10 cellular contexts compared by ENCODE assay signal in genomic region chr2:160061533-160062282, GRCh38. TPM values are rescaled to one million over a fixed set of nuclear protein-coding genes. Genes with fewer than 3 reads are reported as not detected.
DNase-seq lines count a peak whose midpoint lies in the region; ATAC-seq and TF ChIP-seq lines count a peak whose summit lies in the region.
"Had no signal": no experiment of that assay in that cellular context is flagged by ENCODE, and none has a peak within 500 bp of the region (broad histone marks: within the 10 kb centered on the region; RNA-seq: fewer than 3 reads in every experiment).

No MANE protein-coding gene starts in this region.

- 28 to 32% methylated on average over 41 to 45 of the region's 45 CpGs for WGBS in esophagus, 2 donors

- no peak overlapping the region for H3K27ac Mint-ChIP-seq in activated naive CD4-positive, alpha-beta T cell treated with anti-CD3 and anti-CD28 coated beads, Interleukin-2, amount 10 ng/mL, durations not matched to agents 7 days and 5 days
- H3K27ac Mint-ChIP-seq in naive thymus-derived CD4-positive, alpha-beta T cell, result no peak overlapping the region
- H3K27ac Mint-ChIP-seq: CD4-positive, CD25-positive, alpha-beta regulatory T cell; memory B cell had no signal

- H3K4me1 Mint-ChIP-seq in activated naive CD4-positive, alpha-beta T cell treated with anti-CD3 and anti-CD28 coated beads, Interleukin-2, amount 10 ng/mL, durations not matched to agents 7 days and 5 days, result peaks cover 7% of the 10 kb centered on the region
- peaks cover 4 to 11% (median 8%) of the 10 kb centered on the region in 7 donors for H3K4me1 Mint-ChIP-seq in naive thymus-derived CD4-positive, alpha-beta T cell

- ATAC-seq in naive thymus-derived CD4-positive, alpha-beta T cell, result no peak
- no peak for ATAC-seq in GM19397 (IDR thresholded peaks at IDR 0.05; ENCODE audit: unreplicated experiment)

- H3K36me3 ChIP-seq in esophagus (ENCODE audit: control insufficient read depth in 2 of 2, insufficient read depth in 2 of 2, low read length in 1 of 2) (no peaks in the 10 kb centered on the region), uterus (no peaks in the 10 kb centered on the region)
- no peaks in the 10 kb centered on the region for H3K36me3 ChIP-seq in naive thymus-derived CD4-positive, alpha-beta T cell (ENCODE audit: control insufficient read depth in 2 of 3, insufficient read depth in 3 of 3, low read length in 3 of 3)

- no peak for DNase-seq in activated naive CD4-positive, alpha-beta T cell treated with anti-CD3 and anti-CD28 coated beads, Interleukin-2, amount 10 ng/mL, durations not matched to agents 7 days and 5 days
- DNase-seq in activated naive CD4-positive, alpha-beta T cell (lab: John Stamatoyannopoulos, UW), result no peak
- DNase-seq in naive thymus-derived CD4-positive, alpha-beta T cell, result no peak
- DNase-seq in uterus (peak; percentile 34 to 36), GF-D8 (lab: John Stamatoyannopoulos, UW) (no peak), DMS 273 (lab: John Stamatoyannopoulos, UW; ENCODE audit: unreplicated experiment) (no peak)
- DNase-seq: CD4-positive, CD25-positive, alpha-beta regulatory T cell had no signal

- no peak for TF ChIP-seq CTCF in uterus (IDR thresholded peaks at IDR 0.05)

- no peaks in the 10 kb centered on the region for H3K9me3 ChIP-seq in esophagus (ENCODE audit: control insufficient read depth in 2 of 2, insufficient read depth in 1 of 2, low read depth in 1 of 2, low read length in 1 of 2)
- H3K9me3 ChIP-seq in naive thymus-derived CD4-positive, alpha-beta T cell (ENCODE audit: control insufficient read depth in 2 of 3, low read length in 3 of 3), result no peaks in the 10 kb centered on the region
- no peaks in the 10 kb centered on the region for H3K9me3 ChIP-seq in uterus

- POLR2A ChIA-PET in naive thymus-derived CD4-positive, alpha-beta T cell (lab: Charles Lee), result no interaction called here

- H3K4me3 Mint-ChIP-seq in activated naive CD4-positive, alpha-beta T cell treated with anti-CD3 and anti-CD28 coated beads, Interleukin-2, amount 10 ng/mL, durations not matched to agents 7 days and 5 days, result peak overlapping the region; percentile 49
- peak overlapping the region in 8 of 10 donors; percentile 45 to 81 (median 64) for H3K4me3 Mint-ChIP-seq in naive thymus-derived CD4-positive, alpha-beta T cell

- peak overlapping the region; percentile 12 to 53 for H3K27ac ChIP-seq in esophagus (ENCODE audit: low read depth in 2 of 2, low read length in 1 of 2)
- H3K27ac ChIP-seq in naive thymus-derived CD4-positive, alpha-beta T cell (ENCODE audit: low read depth, low read length), result no peak overlapping the region
- H3K27ac ChIP-seq in uterus, result peak overlapping the region; percentile 76 to 86

- H3K27me3 Mint-ChIP-seq in activated naive CD4-positive, alpha-beta T cell treated with anti-CD3 and anti-CD28 coated beads, Interleukin-2, amount 10 ng/mL, durations not matched to agents 7 days and 5 days, result peaks cover 70% of the 10 kb centered on the region
- H3K27me3 Mint-ChIP-seq in naive thymus-derived CD4-positive, alpha-beta T cell, result peaks cover 48 to 77% (median 65%) of the 10 kb centered on the region in 5 donors

- H3K4me3 ChIP-seq in esophagus (ENCODE audit: low read depth in 1 of 2, low read length in 2 of 2) (peak overlapping the region; percentile 75 to 84), uterus (peak overlapping the region; percentile 68 to 85)
- H3K4me3 ChIP-seq in naive thymus-derived CD4-positive, alpha-beta T cell (ENCODE audit: low read length), result peak overlapping the region; percentile 33

- no peaks in the 10 kb centered on the region for H3K27me3 ChIP-seq in esophagus (ENCODE audit: control insufficient read depth in 1 of 2, insufficient read depth in 2 of 2, low read length in 2 of 2)
- no peaks in the 10 kb centered on the region for H3K27me3 ChIP-seq in naive thymus-derived CD4-positive, alpha-beta T cell (ENCODE audit: control insufficient read depth in 2 of 2, insufficient read depth in 2 of 2, low read length in 2 of 2)
- H3K27me3 ChIP-seq in uterus, result no peaks in the 10 kb centered on the region

- CTCF ChIA-PET in activated naive CD4-positive, alpha-beta T cell treated with anti-CD3 and anti-CD28 coated beads, Interleukin-2, amount 10 ng/mL, durations not matched to agents 7 days and 5 days (lab: Charles Lee), result no interaction called here
- CTCF ChIA-PET in naive thymus-derived CD4-positive, alpha-beta T cell (lab: Charles Lee), result no interaction called here

- no peaks in the 10 kb centered on the region for H3K9me3 Mint-ChIP-seq in activated naive CD4-positive, alpha-beta T cell treated with anti-CD3 and anti-CD28 coated beads, Interleukin-2, amount 10 ng/mL, durations not matched to agents 7 days and 5 days
- peaks cover 0 to 4% (median 0%) of the 10 kb centered on the region in 11 donors for H3K9me3 Mint-ChIP-seq in naive thymus-derived CD4-positive, alpha-beta T cell

- H3K4me1 ChIP-seq in esophagus (ENCODE audit: control insufficient read depth in 2 of 2, insufficient read depth in 2 of 2, low read length in 1 of 2) (peaks cover 0 to 4% of the 10 kb centered on the region in 2 donors), uterus (no peaks in the 10 kb centered on the region)
- H3K4me1 ChIP-seq in naive thymus-derived CD4-positive, alpha-beta T cell (ENCODE audit: control insufficient read depth in 2 of 2, insufficient read depth in 2 of 2, low read length in 2 of 2), result no peaks in the 10 kb centered on the region

- TF ChIP-seq POLR2A in uterus (IDR thresholded peaks at IDR 0.05), result no peak

- H3K36me3 Mint-ChIP-seq in activated naive CD4-positive, alpha-beta T cell treated with anti-CD3 and anti-CD28 coated beads, Interleukin-2, amount 10 ng/mL, durations not matched to agents 7 days and 5 days, result no peaks in the 10 kb centered on the region
- peaks cover 0 to 6% (median 0%) of the 10 kb centered on the region in 5 donors for H3K36me3 Mint-ChIP-seq in naive thymus-derived CD4-positive, alpha-beta T cell
- H3K36me3 Mint-ChIP-seq: CD4-positive, CD25-positive, alpha-beta regulatory T cell had no signal

- intact Hi-C loops in naive thymus-derived CD4-positive, alpha-beta T cell (cut with micrococcal nuclease), result no loop called here
- intact Hi-C loops in uterus (cut with DNase I; ENCODE audit: low total_unique reads), result no loop called here

RNA-seq across cellular contexts. Expression of gene PLA2R1, which starts 0.7 kb away (rescaled TPM):
- polyA plus RNA-seq in esophagus, result 1 to 10 TPM; 3.8 to 6.2 TPM
- total RNA-seq in naive thymus-derived CD4-positive, alpha-beta T cell, result not detected
- polyA plus RNA-seq in naive thymus-derived CD4-positive, alpha-beta T cell, result not detected
- 10 to 100 TPM; 24.1 to 36.2 (median 24.9) TPM for total RNA-seq in uterus
- total RNA-seq: CD4-positive, CD25-positive, alpha-beta regulatory T cell had no signal
- polyA plus RNA-seq: CD4-positive, CD25-positive, alpha-beta regulatory T cell had no signal

Comparison
In these comparisons a context has a peak if more than half of its experiments do, and no peak if none do; other contexts are left out.
1. DNase-seq: peak in uterus (2 of 2); none in activated naive CD4-positive, alpha-beta T cell treated with anti-CD3 and anti-CD28 coated beads, Interleukin-2, amount 10 ng/mL, durations not matched to agents 7 days and 5 days (single experiment), activated naive CD4-positive, alpha-beta T cell (0 of 4), naive thymus-derived CD4-positive, alpha-beta T cell (0 of 9), GF-D8 (single experiment) and DMS 273 (single experiment).
2. RNA of gene PLA2R1, which starts 0.7 kb away (total RNA-seq): 24.1 to 36.2 TPM in uterus; not detected in naive thymus-derived CD4-positive, alpha-beta T cell; every median in the first group is over 10 times any median in the second.
3. Peak in every context shown above with its lines, with median percentiles within 50 percentile points of each other: H3K4me3 ChIP-seq.